8 cellular contexts compared by ENCODE assay signal in genomic region chr5:32443145-32443540, GRCh38. TPM values are rescaled to one million over a fixed set of nuclear protein-coding genes. Genes with fewer than 3 reads are reported as not detected.
DNase-seq lines count a peak whose midpoint lies in the region; ATAC-seq and TF ChIP-seq lines count a peak whose summit lies in the region.

No MANE protein-coding gene starts in this region.

- ATAC-seq in GM19397 (IDR thresholded peaks at IDR 0.05; ENCODE audit: unreplicated experiment) (peak; percentile 30), HG03457 (IDR thresholded peaks at IDR 0.05; ENCODE audit: unreplicated experiment) (peak; percentile 37), right cardiac atrium (no peak), HG03520 (IDR thresholded peaks at IDR 0.05; ENCODE audit: unreplicated experiment) (no peak)

- peaks cover 34 to 63% (median 53%) of the 10 kb centered on the region in 3 donors for H3K4me1 Mint-ChIP-seq in CD8-positive, alpha-beta memory T cell
- peaks cover 51% of the 10 kb centered on the region for H3K4me1 Mint-ChIP-seq in activated T-cell treated with anti-CD3 and anti-CD28 coated beads, Interleukin-2, amount 50 U/mL, for 24 hours (ENCODE audit: low read depth)

- no peaks in the 10 kb centered on the region for H3K27me3 ChIP-seq in CD8-positive, alpha-beta memory T cell (ENCODE audit: insufficient read depth, low read length, poor library complexity, severe bottlenecking)
- no peaks in the 10 kb centered on the region for H3K27me3 ChIP-seq in right cardiac atrium (ENCODE audit: control insufficient read depth, insufficient read depth)
- H3K27me3 ChIP-seq in smooth muscle cell (ENCODE audit: low read depth), result no peaks in the 10 kb centered on the region

- peak overlapping the region; percentile 83 to 99 (median 95) for H3K27ac Mint-ChIP-seq in CD8-positive, alpha-beta memory T cell
- H3K27ac Mint-ChIP-seq in activated T-cell treated with anti-CD3 and anti-CD28 coated beads, Interleukin-2, amount 50 U/mL, for 24 hours, result peak overlapping the region; percentile 99

- peak overlapping the region; percentile 81 for H3K4me3 ChIP-seq in CD8-positive, alpha-beta memory T cell (ENCODE audit: low read length)
- H3K4me3 ChIP-seq in right cardiac atrium (ENCODE audit: low read length), result peak overlapping the region; percentile 89
- peak overlapping the region; percentile 99 for H3K4me3 ChIP-seq in smooth muscle cell

- POLR2A ChIA-PET in CD8-positive, alpha-beta memory T cell (lab: Charles Lee), result no interaction called here

- peak overlapping the region; percentile 66 for H3K27ac ChIP-seq in CD8-positive, alpha-beta memory T cell (ENCODE audit: low read depth, low read length)
- H3K27ac ChIP-seq in right cardiac atrium (ENCODE audit: low read length) (peak overlapping the region; percentile 82), smooth muscle cell (ENCODE audit: low read depth) (peak overlapping the region; percentile 93)

- peak in 1 of 5 donors; percentile 3 for DNase-seq in CD8-positive, alpha-beta memory T cell
- DNase-seq in activated T-cell treated with anti-CD3 and anti-CD28 coated beads, Interleukin-2, amount 50 U/mL, for 24 hours, result no peak
- DNase-seq in right cardiac atrium (no peak), smooth muscle cell (lab: John Stamatoyannopoulos, UW; ENCODE audit: unreplicated experiment) (no peak), A172 (ENCODE audit: low spot score) (no peak)

- peaks cover 0 to 26% (median 2%) of the 10 kb centered on the region in 3 donors for H3K36me3 Mint-ChIP-seq in CD8-positive, alpha-beta memory T cell
- peaks cover 47% of the 10 kb centered on the region for H3K36me3 Mint-ChIP-seq in activated T-cell treated with anti-CD3 and anti-CD28 coated beads, Interleukin-2, amount 50 U/mL, for 24 hours (ENCODE audit: low read depth)

- peaks cover 56% of the 10 kb centered on the region for H3K79me2 ChIP-seq in smooth muscle cell (ENCODE audit: low read depth)

- H3K36me3 ChIP-seq in CD8-positive, alpha-beta memory T cell (ENCODE audit: insufficient read depth, low read length), result no peaks in the 10 kb centered on the region
- H3K36me3 ChIP-seq in smooth muscle cell (ENCODE audit: low read depth), result no peaks in the 10 kb centered on the region

- H3K9ac ChIP-seq in smooth muscle cell (ENCODE audit: low read depth), result peak overlapping the region; percentile 97

- peaks cover 5% of the 10 kb centered on the region for H3F3A ChIP-seq in smooth muscle cell (ENCODE audit: low read depth)

- intact Hi-C loops in right cardiac atrium (cut with DNase I), result no loop called here

- WGBS in right cardiac atrium, result 15% methylated on average over 7 of the region's 7 CpGs
- WGBS in smooth muscle cell (ENCODE audit: low lambda C conversion rate), result 22% methylated on average over 7 of the region's 7 CpGs

- H3K27me3 Mint-ChIP-seq in CD8-positive, alpha-beta memory T cell, result peaks cover 0 to 4% of the 10 kb centered on the region in 2 donors
- no peaks in the 10 kb centered on the region for H3K27me3 Mint-ChIP-seq in activated T-cell treated with anti-CD3 and anti-CD28 coated beads, Interleukin-2, amount 50 U/mL, for 24 hours

- CTCF ChIA-PET in CD8-positive, alpha-beta memory T cell (lab: Charles Lee), result interaction anchor here (1.0 kb wide), 1 partner anchor 147 kb away, joined by 3 read pairs; no protein-coding TSS in a partner anchor

- peak overlapping the region; percentile 64 for H2AFZ ChIP-seq in smooth muscle cell (ENCODE audit: low read depth)

- peaks cover 47% of the 10 kb centered on the region for H3K4me1 ChIP-seq in CD8-positive, alpha-beta memory T cell (ENCODE audit: insufficient read depth, low read length)
- H3K4me1 ChIP-seq in right cardiac atrium (ENCODE audit: control insufficient read depth, insufficient read depth, low read length), result peaks cover 5% of the 10 kb centered on the region
- peaks cover 19% of the 10 kb centered on the region for H3K4me1 ChIP-seq in smooth muscle cell (ENCODE audit: low read depth)

- no peaks in the 10 kb centered on the region for H3K9me3 ChIP-seq in CD8-positive, alpha-beta memory T cell (ENCODE audit: low read length)
- H3K9me3 ChIP-seq in right cardiac atrium (ENCODE audit: control insufficient read depth, low read length) (peaks cover 3% of the 10 kb centered on the region), smooth muscle cell (replicated peaks; ENCODE audit: low read depth) (no peaks in the 10 kb centered on the region)

- H4K20me1 ChIP-seq in smooth muscle cell (ENCODE audit: low read depth), result peaks cover 55% of the 10 kb centered on the region

- TF ChIP-seq CTCF in smooth muscle cell (IDR thresholded peaks at IDR 0.05; ENCODE audit: borderline replicate concordance, insufficient read depth, poor library complexity, severe bottlenecking), result no peak

- H3K4me2 ChIP-seq in smooth muscle cell, result peak overlapping the region; percentile 97

- peak overlapping the region; percentile 83 to 95 (median 91) for H3K4me3 Mint-ChIP-seq in CD8-positive, alpha-beta memory T cell
- peak overlapping the region; percentile 97 for H3K4me3 Mint-ChIP-seq in activated T-cell treated with anti-CD3 and anti-CD28 coated beads, Interleukin-2, amount 50 U/mL, for 24 hours

- peaks cover 0 to 2% (median 0%) of the 10 kb centered on the region in 5 donors for H3K9me3 Mint-ChIP-seq in CD8-positive, alpha-beta memory T cell
- no peaks in the 10 kb centered on the region for H3K9me3 Mint-ChIP-seq in activated T-cell treated with anti-CD3 and anti-CD28 coated beads, Interleukin-2, amount 50 U/mL, for 24 hours

RNA-seq across cellular contexts. Expression of gene ZFR, which starts 1.4 kb away (rescaled TPM):
- total RNA-seq in CD8-positive, alpha-beta memory T cell, result 10 to 100 TPM; 83.4 to 87.5 TPM
- 88.3 TPM for polyA plus RNA-seq in CD8-positive, alpha-beta memory T cell
- total RNA-seq in right cardiac atrium (10 to 100 TPM; 54.6 to 58.7 (median 55.9) TPM), smooth muscle cell (77.0 and 80.2 TPM in 2 replicates)
- polyA plus RNA-seq in right cardiac atrium (28.9 TPM), smooth muscle cell (54.9 and 61.1 TPM in 2 replicates)
- 86.8 and 104 TPM in 2 replicates for total RNA-seq in A172 (2014; rRNA removed; shearing (Covaris generic))

Comparison
In these comparisons a context has a peak if more than half of its experiments do, and no peak if none do; other contexts are left out.
1. ATAC-seq: peak in GM19397 (single experiment) and HG03457 (single experiment); none in right cardiac atrium (0 of 2) and HG03520 (single experiment).
2. Peak in every context shown above with its lines, with median percentiles within 50 percentile points of each other: H3K27ac ChIP-seq and H3K4me3 ChIP-seq.